In the genomic region with DNA sequence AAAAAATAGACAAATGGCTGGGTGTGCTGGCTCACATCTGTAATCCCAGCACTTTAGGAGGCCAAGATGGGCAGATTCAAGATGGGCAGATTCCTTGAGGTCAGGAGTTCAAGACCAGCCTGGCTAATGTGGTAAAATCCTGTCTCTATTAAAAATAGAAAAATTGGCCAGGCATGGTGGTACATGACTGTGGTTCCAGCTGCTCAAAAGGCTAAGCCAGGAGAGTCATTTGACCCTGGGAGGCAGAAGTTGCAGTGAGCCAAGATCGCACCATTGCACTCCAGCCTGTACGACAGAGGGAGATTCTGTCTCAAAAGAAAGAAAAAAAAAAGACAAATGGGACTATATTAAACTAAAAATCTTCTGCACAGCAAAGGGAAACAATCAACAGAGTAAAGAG, we compare ENCODE assay signal across 18 cellular contexts. TPM values are rescaled to one million over a fixed set of nuclear protein-coding genes. Genes with fewer than 3 reads are reported as not detected.
DNase-seq lines count a peak whose midpoint lies in the region; ATAC-seq, FAIRE-seq and TF ChIP-seq lines count a peak whose summit lies in the region.
"Had no signal": no experiment of that assay in that cellular context is flagged by ENCODE, and none has a peak within 500 bp of the region (broad histone marks: within the 10 kb centered on the region; RNA-seq: fewer than 3 reads in every experiment).

No MANE protein-coding gene starts in this region.

- DNase-seq in left cardiac atrium (no peak), left ventricle myocardium inferior (no peak), ascending aorta (ENCODE audit: low spot score in 2 of 2) (no peak), tibial artery (no peak), KBM-7 (no peak), HTR-8/SVneo (ENCODE audit: insufficient read length, low spot score) (no peak)
- DNase-seq: activated CD4-positive, alpha-beta memory T cell treated with anti-CD3 and anti-CD28 coated beads for 36 hours; activated naive CD4-positive, alpha-beta T cell; NCI-H774; occipital lobe; retina; SHP77; WERI-Rb-1 had no signal

- intact Hi-C loops in left cardiac atrium (cut with DNase I) (no loop called here), left ventricle myocardium inferior (cut with micrococcal nuclease) (no loop called here), ascending aorta (cut with DNase I) (no loop called here), tibial artery (cut with DNase I; ENCODE audit: low total_unique reads) (no loop called here)

- no peak overlapping the region for H3K4me3 ChIP-seq in left ventricle myocardium inferior
- no peak overlapping the region for H3K4me3 ChIP-seq in ascending aorta
- H3K4me3 ChIP-seq in tibial artery = no peak overlapping the region
- H3K4me3 ChIP-seq: suprapubic skin had no signal

- H3K9me3 ChIP-seq in left ventricle myocardium inferior (replicated peaks) (peaks cover 30% of the 10 kb centered on the region), ascending aorta (peaks cover 0 to 6% of the 10 kb centered on the region in 2 donors), tibial artery (peaks cover 0 to 5% (median 4%) of the 10 kb centered on the region in 3 donors)
- H3K9me3 ChIP-seq: suprapubic skin had no signal

- H3K27me3 ChIP-seq in left ventricle myocardium inferior (ENCODE audit: low read depth) (no peaks in the 10 kb centered on the region), ascending aorta (no peaks in the 10 kb centered on the region), layer of hippocampus (ENCODE audit: control insufficient read depth, insufficient read depth, low read length) (no peaks in the 10 kb centered on the region), tibial artery (no peaks in the 10 kb centered on the region)
- H3K27me3 ChIP-seq: suprapubic skin had no signal

- TF ChIP-seq CTCF in left ventricle myocardium inferior (IDR thresholded peaks at IDR 0.05; ENCODE audit: borderline replicate concordance) = no peak
- TF ChIP-seq CTCF in ascending aorta (IDR thresholded peaks at IDR 0.05) = no peak
- no peak for TF ChIP-seq CTCF in tibial artery (IDR thresholded peaks at IDR 0.05)

- H3K27ac ChIP-seq in left ventricle myocardium inferior (replicated peaks) = no peak overlapping the region
- peak overlapping the region; percentile 53 to 67 for H3K27ac ChIP-seq in ascending aorta
- H3K27ac ChIP-seq in layer of hippocampus (ENCODE audit: low read depth, low read length) = peak overlapping the region; percentile 42
- H3K27ac ChIP-seq in tibial artery = peak overlapping the region; percentile 17 to 51
- H3K27ac ChIP-seq: C4-2B, suprapubic skin, WERI-Rb-1 had no signal

- in situ Hi-C loops in KBM-7 (cut with MboI; ENCODE audit: low pct_unique_long_range_greater_than_20kb, low sequenced_read_pairs) = no loop called here

- ATAC-seq in left cardiac atrium = peak; percentile 55 to 84
- no peak for ATAC-seq in HG02623 (IDR thresholded peaks at IDR 0.05; ENCODE audit: unreplicated experiment)

- no peak for FAIRE-seq in HTR-8/SVneo (lab: Jason Lieb, UNC)
- FAIRE-seq: colon had no signal

- H3K4me1 ChIP-seq in left ventricle myocardium inferior = peaks cover 12% of the 10 kb centered on the region
- H3K4me1 ChIP-seq in ascending aorta = peaks cover 0 to 5% of the 10 kb centered on the region in 2 donors
- H3K4me1 ChIP-seq in tibial artery = peaks cover 0 to 19% (median 0%) of the 10 kb centered on the region in 4 donors
- H3K4me1 ChIP-seq: suprapubic skin had no signal

- peaks cover 35% of the 10 kb centered on the region for H3K36me3 ChIP-seq in left ventricle myocardium inferior
- H3K36me3 ChIP-seq in ascending aorta = peaks cover 0 to 40% of the 10 kb centered on the region in 2 donors
- peaks cover 11 to 35% (median 30%) of the 10 kb centered on the region in 3 donors for H3K36me3 ChIP-seq in tibial artery
- H3K36me3 ChIP-seq: WERI-Rb-1 had no signal

RNA-seq across cellular contexts. Expression of a gene that starts 55.4 kb away (rescaled TPM):
- total RNA-seq in left cardiac atrium = 10 to 100 TPM in 1 of 2 donors, 1 to 10 TPM in 1; 6.5 to 10.6 TPM
- total RNA-seq in left ventricle myocardium inferior = 5.8 TPM
- total RNA-seq in ascending aorta = 34.0 TPM

RNA-seq across cellular contexts. Expression of a gene that starts 55.7 kb away (rescaled TPM):
- 1 to 10 TPM; 6.4 to 6.8 TPM for total RNA-seq in left cardiac atrium
- 8.6 TPM for total RNA-seq in left ventricle myocardium inferior
- total RNA-seq in ascending aorta = 30.7 TPM
